12 cellular contexts compared by ENCODE assay signal in genomic region chr3:4583441-4583840, GRCh38.
DNase-seq lines count a peak whose midpoint lies in the region; ATAC-seq, FAIRE-seq and TF ChIP-seq lines count a peak whose summit lies in the region.
"Had no signal": no experiment of that assay in that cellular context is flagged by ENCODE, and none has a peak within 500 bp of the region (broad histone marks: within the 10 kb centered on the region; RNA-seq: fewer than 3 reads in every experiment).

No MANE protein-coding gene starts in this region.

- no peak for TF ChIP-seq CTCF in GM23338 (conservative IDR thresholded peaks at IDR 0.05; ENCODE audit: low read depth in 2 of 2)
- TF ChIP-seq CTCF in brain (conservative IDR thresholded peaks at IDR 0.05): no peak
- TF ChIP-seq CTCF in keratinocyte (optimal IDR thresholded peaks at IDR 0.05 in 1 of 3, IDR thresholded peaks at IDR 0.05 in 1 of 3, conservative IDR thresholded peaks at IDR 0.05 in 1 of 3; ENCODE audit: extremely low read depth in 1 of 3, insufficient read depth in 2 of 3, low read length in 3 of 3): no peak

- no peaks in the 10 kb centered on the region for H3K36me3 Mint-ChIP-seq in GM23338 (ENCODE audit: low read depth)
- H3K36me3 Mint-ChIP-seq in brain: no peaks in the 10 kb centered on the region

- H3K27ac ChIP-seq in GM23338 (ENCODE audit: low read depth) (peak overlapping the region; percentile 34), keratinocyte (ENCODE audit: control insufficient read depth, insufficient read depth, low read length) (no peak overlapping the region)

- H3K79me2 ChIP-seq in GM23338 (replicated peaks; ENCODE audit: insufficient read depth): no peaks in the 10 kb centered on the region
- H3K79me2 ChIP-seq in keratinocyte (ENCODE audit: control insufficient read depth, insufficient read depth, low read length): no peaks in the 10 kb centered on the region

- H3K4me1 ChIP-seq in GM23338 (ENCODE audit: insufficient read depth) (peaks cover 59% of the 10 kb centered on the region), keratinocyte (ENCODE audit: control insufficient read depth, extremely low read depth, insufficient read depth, low read length) (peaks cover 25% of the 10 kb centered on the region)

- no peak overlapping the region for H2AFZ ChIP-seq in GM23338
- H2AFZ ChIP-seq in keratinocyte (ENCODE audit: control insufficient read depth, low read length): peak overlapping the region; percentile 6

- H3K9me1 ChIP-seq in keratinocyte (ENCODE audit: control insufficient read depth, extremely low read depth, insufficient read depth, low read length): no peaks in the 10 kb centered on the region

- no peak overlapping the region for H3K4me3 Mint-ChIP-seq in GM23338
- no peak overlapping the region for H3K4me3 Mint-ChIP-seq in brain

- H3K27me3 ChIP-seq in GM23338 (ENCODE audit: insufficient read depth) (no peaks in the 10 kb centered on the region), keratinocyte (ENCODE audit: control insufficient read depth, extremely low read depth, insufficient read depth, low read length) (no peaks in the 10 kb centered on the region)

- no peaks in the 10 kb centered on the region for H3K9me2 ChIP-seq in GM23338 (ENCODE audit: insufficient read depth)

- H4K20me1 ChIP-seq in GM23338 (replicated peaks; ENCODE audit: insufficient read depth) (no peaks in the 10 kb centered on the region), keratinocyte (ENCODE audit: control insufficient read depth, extremely low read depth, insufficient read depth, low read length) (no peaks in the 10 kb centered on the region)

- DNase-seq in GM23338 (ENCODE audit: low spot score): peak; percentile 18
- DNase-seq in keratinocyte (ENCODE audit: low read depth, low spot score): no peak
- no peak for DNase-seq in sciatic nerve (ENCODE audit: low spot score)
- no peak for DNase-seq in NOMO-1 treated with dmso at 0.1 percent for 144 hours (lab: John Stamatoyannopoulos, UW; ENCODE audit: unreplicated experiment)
- DNase-seq: MV-4-11, NCI-H748 treated with DMSO at 0.1 percent for 48 hours, substantia nigra had no signal

- intact Hi-C loops in sciatic nerve (cut with DNase I): no loop called here

- H3K4me1 Mint-ChIP-seq in GM23338 (peaks cover 59% of the 10 kb centered on the region), brain (peaks cover 38% of the 10 kb centered on the region)

- FAIRE-seq in keratinocyte (lab: Jason Lieb, UNC): no peak

- H3K4me2 ChIP-seq in GM23338 (no peak overlapping the region), keratinocyte (ENCODE audit: control insufficient read depth, extremely low read depth, insufficient read depth, low read depth, low read length) (no peak overlapping the region)

- H3K27ac Mint-ChIP-seq in GM23338: peak overlapping the region; percentile 56; the same call in 1 of the 2 replicates
- peak overlapping the region in 3 of 5 experiments; percentile 38 to 76 (median 46) for H3K27ac Mint-ChIP-seq in brain
- H3K27ac Mint-ChIP-seq: T-helper 2 cell treated with Interferon-gamma antibody and Interleukin-4, amounts not matched to agents 5 μg/mL and 100 μg/mL, for 36 hours had no signal

- no peak for ATAC-seq in GM23338
- peak; percentile 74 for ATAC-seq in sciatic nerve
- ATAC-seq in HG02571 (IDR thresholded peaks at IDR 0.05; ENCODE audit: unreplicated experiment): no peak
- no peak for ATAC-seq in HG03159 (IDR thresholded peaks at IDR 0.05; ENCODE audit: unreplicated experiment)
- ATAC-seq in GM19397 (IDR thresholded peaks at IDR 0.05; ENCODE audit: unreplicated experiment): no peak

- H3K36me3 ChIP-seq in GM23338 (ENCODE audit: insufficient read depth) (no peaks in the 10 kb centered on the region), keratinocyte (ENCODE audit: control insufficient read depth in 2 of 2, extremely low read depth in 1 of 2, insufficient read depth in 2 of 2, low read length in 2 of 2) (no peaks in the 10 kb centered on the region)

- H3K9me3 Mint-ChIP-seq in GM23338: no peaks in the 10 kb centered on the region
- peaks cover 0 to 7% (median 0%) of the 10 kb centered on the region in 5 experiments for H3K9me3 Mint-ChIP-seq in brain
- H3K9me3 Mint-ChIP-seq: T-helper 2 cell treated with Interferon-gamma antibody and Interleukin-4, amounts not matched to agents 5 μg/mL and 100 μg/mL, for 36 hours had no signal

- no peaks in the 10 kb centered on the region for H3K9me3 ChIP-seq in keratinocyte (ENCODE audit: control insufficient read depth, low read depth, low read length)

- H3K4me3 ChIP-seq in GM23338: no peak overlapping the region
- H3K4me3 ChIP-seq in keratinocyte (ENCODE audit: control insufficient read depth in 2 of 3, extremely low read depth in 1 of 3, insufficient read depth in 2 of 3, low read depth in 1 of 3, low read length in 3 of 3): no peak overlapping the region

- H3K27me3 Mint-ChIP-seq in GM23338 (ENCODE audit: insufficient read depth, low read depth, poor library complexity) (peaks cover 10% of the 10 kb centered on the region), brain (peaks cover 7% of the 10 kb centered on the region)

- dilution Hi-C loops in keratinocyte (cut with MboI; ENCODE audit: extremely low pct_ligation_motif_present, low sequenced_read_pairs): no loop called here

- no peak overlapping the region for H3K9ac ChIP-seq in keratinocyte (ENCODE audit: control insufficient read depth, extremely low read depth, insufficient read depth, low read length)

- H3F3A ChIP-seq in GM23338 (replicated peaks; ENCODE audit: low read depth): no peaks in the 10 kb centered on the region; the same call in 1 of the 2 replicates

TF ChIP-seq in GM23338, 12 proteins besides CTCF, POLR2A, EP300 and RAD21 (continues in another document):
- TF ChIP-seq STAT1 (IDR thresholded peaks at IDR 0.05; ENCODE audit: unreplicated experiment) (no peak), ETS1 (IDR thresholded peaks at IDR 0.05) (no peak), ZNF114 (CRISPR knock-in tag; IDR thresholded peaks at IDR 0.05) (no peak), POLR2AphosphoS5 (IDR thresholded peaks at IDR 0.05; ENCODE audit: low read depth) (no peak), EZH2 (IDR thresholded peaks at IDR 0.05; ENCODE audit: low read depth, unreplicated experiment) (no peak), NANOG (IDR thresholded peaks at IDR 0.05; ENCODE audit: borderline replicate concordance) (no peak), CREB1 (CRISPR knock-in tag; IDR thresholded peaks at IDR 0.05; ENCODE audit: low read depth) (no peak), JUNB (IDR thresholded peaks at IDR 0.05; ENCODE audit: unreplicated experiment) (no peak), ZNF331 (CRISPR knock-in tag; IDR thresholded peaks at IDR 0.05; ENCODE audit: low read depth) (no peak), EZH2phosphoT487 (IDR thresholded peaks at IDR 0.05; ENCODE audit: unreplicated experiment) (no peak)
- TF ChIP-seq, protein P1, sequence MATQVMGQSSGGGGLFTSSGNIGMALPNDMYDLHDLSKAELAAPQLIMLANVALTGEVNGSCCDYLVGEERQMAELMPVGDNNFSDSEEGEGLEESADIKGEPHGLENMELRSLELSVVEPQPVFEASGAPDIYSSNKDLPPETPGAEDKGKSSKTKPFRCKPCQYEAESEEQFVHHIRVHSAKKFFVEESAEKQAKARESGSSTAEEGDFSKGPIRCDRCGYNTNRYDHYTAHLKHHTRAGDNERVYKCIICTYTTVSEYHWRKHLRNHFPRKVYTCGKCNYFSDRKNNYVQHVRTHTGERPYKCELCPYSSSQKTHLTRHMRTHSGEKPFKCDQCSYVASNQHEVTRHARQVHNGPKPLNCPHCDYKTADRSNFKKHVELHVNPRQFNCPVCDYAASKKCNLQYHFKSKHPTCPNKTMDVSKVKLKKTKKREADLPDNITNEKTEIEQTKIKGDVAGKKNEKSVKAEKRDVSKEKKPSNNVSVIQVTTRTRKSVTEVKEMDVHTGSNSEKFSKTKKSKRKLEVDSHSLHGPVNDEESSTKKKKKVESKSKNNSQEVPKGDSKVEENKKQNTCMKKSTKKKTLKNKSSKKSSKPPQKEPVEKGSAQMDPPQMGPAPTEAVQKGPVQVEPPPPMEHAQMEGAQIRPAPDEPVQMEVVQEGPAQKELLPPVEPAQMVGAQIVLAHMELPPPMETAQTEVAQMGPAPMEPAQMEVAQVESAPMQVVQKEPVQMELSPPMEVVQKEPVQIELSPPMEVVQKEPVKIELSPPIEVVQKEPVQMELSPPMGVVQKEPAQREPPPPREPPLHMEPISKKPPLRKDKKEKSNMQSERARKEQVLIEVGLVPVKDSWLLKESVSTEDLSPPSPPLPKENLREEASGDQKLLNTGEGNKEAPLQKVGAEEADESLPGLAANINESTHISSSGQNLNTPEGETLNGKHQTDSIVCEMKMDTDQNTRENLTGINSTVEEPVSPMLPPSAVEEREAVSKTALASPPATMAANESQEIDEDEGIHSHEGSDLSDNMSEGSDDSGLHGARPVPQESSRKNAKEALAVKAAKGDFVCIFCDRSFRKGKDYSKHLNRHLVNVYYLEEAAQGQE (IDR thresholded peaks at IDR 0.05; ENCODE audit: unreplicated experiment): no peak
